In genomic region chr14:60977848-60978247, GRCh38 we compare ENCODE assay signal across 15 cellular contexts. TPM values are rescaled to one million over a fixed set of nuclear protein-coding genes. Genes with fewer than 3 reads are reported as not detected.
DNase-seq lines count a peak whose midpoint lies in the region; ATAC-seq and TF ChIP-seq lines count a peak whose summit lies in the region.
"Had no signal": no experiment of that assay in that cellular context is flagged by ENCODE, and none has a peak within 500 bp of the region (broad histone marks: within the 10 kb centered on the region; RNA-seq: fewer than 3 reads in every experiment).

No MANE protein-coding gene starts in this region.

- peak; percentile 5 for DNase-seq in NCI-H345 (lab: John Stamatoyannopoulos, UW)
- no peak for DNase-seq in NCI-H345 treated with DMSO at 0.1 percent for 48 hours (lab: John Stamatoyannopoulos, UW; ENCODE audit: unreplicated experiment)
- peak; percentile 32 for DNase-seq in NCI-H1092 treated with DMSO at 0.1 percent for 48 hours (lab: John Stamatoyannopoulos, UW)
- DNase-seq in T-helper 17 cell: no peak
- no peak for DNase-seq in naive thymus-derived CD4-positive, alpha-beta T cell
- DNase-seq in H4 (ENCODE audit: low spot score): no peak
- no peak for DNase-seq in activated T-helper 2 cell treated with anti-CD3 and anti-CD28 coated beads, Interferon-gamma antibody, Interleukin-2, Interleukin-4, amounts not matched to agents 10 μg/mL and 5 μg/mL and 100 μg/mL, durations not matched to agents 14 hours and 24 hours and 36 hours (ENCODE audit: low spot score)
- DNase-seq in GM20000 (ENCODE audit: low spot score): no peak
- DNase-seq: activated naive CD4-positive, alpha-beta T cell treated with anti-CD3 and anti-CD28 coated beads, Interleukin-2, amount 10 ng/mL, durations not matched to agents 7 days and 5 days; endodermal cell; GOT3; immature natural killer cell; NCI-H1417 treated with DMSO at 0.1 percent for 48 hours had no signal

- H3K9me3 ChIP-seq in T-helper 17 cell (ENCODE audit: control insufficient read depth, low read length, poor library complexity, severe bottlenecking): no peaks in the 10 kb centered on the region
- no peaks in the 10 kb centered on the region for H3K9me3 ChIP-seq in naive thymus-derived CD4-positive, alpha-beta T cell (ENCODE audit: control insufficient read depth in 2 of 3, low read length in 3 of 3)

- H3K36me3 Mint-ChIP-seq in T-helper 17 cell (ENCODE audit: low read depth): no peaks in the 10 kb centered on the region
- H3K36me3 Mint-ChIP-seq in naive thymus-derived CD4-positive, alpha-beta T cell: peaks cover 3 to 15% (median 10%) of the 10 kb centered on the region in 5 donors
- H3K36me3 Mint-ChIP-seq in activated T-helper 2 cell treated with anti-CD3 and anti-CD28 coated beads, Interferon-gamma antibody, Interleukin-2, Interleukin-4, amounts not matched to agents 10 μg/mL and 5 μg/mL and 100 μg/mL, durations not matched to agents 14 hours and 24 hours and 36 hours (ENCODE audit: low read depth): peaks cover 35% of the 10 kb centered on the region

- TF ChIP-seq CTCF in GM20000 (IDR thresholded peaks at IDR 0.05; ENCODE audit: extremely low read depth, missing control alignments): no peak

- peaks cover 0 to 8% (median 0%) of the 10 kb centered on the region in 3 experiments for H3K36me3 ChIP-seq in naive thymus-derived CD4-positive, alpha-beta T cell (ENCODE audit: control insufficient read depth in 2 of 3, insufficient read depth in 3 of 3, low read length in 3 of 3)

- CTCF ChIA-PET in naive thymus-derived CD4-positive, alpha-beta T cell (lab: Charles Lee): no interaction called here

- H3K27ac Mint-ChIP-seq in T-helper 17 cell: peak overlapping the region; percentile 14
- H3K27ac Mint-ChIP-seq in naive thymus-derived CD4-positive, alpha-beta T cell: peak overlapping the region in 2 of 9 donors; percentile 4 to 26
- no peak overlapping the region for H3K27ac Mint-ChIP-seq in activated T-helper 2 cell treated with anti-CD3 and anti-CD28 coated beads, Interferon-gamma antibody, Interleukin-2, Interleukin-4, amounts not matched to agents 10 μg/mL and 5 μg/mL and 100 μg/mL, durations not matched to agents 14 hours and 24 hours and 36 hours
- H3K27ac Mint-ChIP-seq: activated naive CD4-positive, alpha-beta T cell treated with anti-CD3 and anti-CD28 coated beads, Interleukin-2, amount 10 ng/mL, durations not matched to agents 7 days and 5 days; endodermal cell had no signal

- ATAC-seq in T-helper 17 cell: no peak
- ATAC-seq in naive thymus-derived CD4-positive, alpha-beta T cell: no peak

- POLR2A ChIA-PET in naive thymus-derived CD4-positive, alpha-beta T cell (lab: Charles Lee): interaction anchor here (1.7 kb wide), 1 partner anchor 303 kb away, joined by 3 read pairs; the partner anchor contains the start of gene TMEM30B

- peak overlapping the region; percentile 88 for H3K27ac ChIP-seq in naive thymus-derived CD4-positive, alpha-beta T cell (ENCODE audit: low read depth, low read length)
- H3K27ac ChIP-seq: cardiac muscle cell, parathyroid adenoma had no signal

- peaks cover 11 to 14% of the 10 kb centered on the region in 2 donors for H3K4me1 ChIP-seq in naive thymus-derived CD4-positive, alpha-beta T cell (ENCODE audit: control insufficient read depth in 2 of 2, insufficient read depth in 2 of 2, low read length in 2 of 2)

- no peaks in the 10 kb centered on the region for H3K27me3 Mint-ChIP-seq in T-helper 17 cell
- no peaks in the 10 kb centered on the region for H3K27me3 Mint-ChIP-seq in naive thymus-derived CD4-positive, alpha-beta T cell
- no peaks in the 10 kb centered on the region for H3K27me3 Mint-ChIP-seq in activated T-helper 2 cell treated with anti-CD3 and anti-CD28 coated beads, Interferon-gamma antibody, Interleukin-2, Interleukin-4, amounts not matched to agents 10 μg/mL and 5 μg/mL and 100 μg/mL, durations not matched to agents 14 hours and 24 hours and 36 hours (ENCODE audit: low read depth)
- H3K27me3 Mint-ChIP-seq: activated naive CD4-positive, alpha-beta T cell treated with anti-CD3 and anti-CD28 coated beads, Interleukin-2, amount 10 ng/mL, durations not matched to agents 7 days and 5 days had no signal

- H3K4me3 ChIP-seq in naive thymus-derived CD4-positive, alpha-beta T cell (ENCODE audit: low read length): no peak overlapping the region
- H3K4me3 ChIP-seq: cardiac muscle cell had no signal

- peaks cover 9% of the 10 kb centered on the region for H3K4me1 Mint-ChIP-seq in T-helper 17 cell
- H3K4me1 Mint-ChIP-seq in naive thymus-derived CD4-positive, alpha-beta T cell: peaks cover 6 to 29% (median 16%) of the 10 kb centered on the region in 7 donors
- H3K4me1 Mint-ChIP-seq in activated T-helper 2 cell treated with anti-CD3 and anti-CD28 coated beads, Interferon-gamma antibody, Interleukin-2, Interleukin-4, amounts not matched to agents 10 μg/mL and 5 μg/mL and 100 μg/mL, durations not matched to agents 14 hours and 24 hours and 36 hours (ENCODE audit: low read depth): peaks cover 26% of the 10 kb centered on the region

- no peaks in the 10 kb centered on the region for H3K27me3 ChIP-seq in naive thymus-derived CD4-positive, alpha-beta T cell (ENCODE audit: control insufficient read depth in 2 of 2, insufficient read depth in 2 of 2, low read length in 2 of 2)
- H3K27me3 ChIP-seq: cardiac muscle cell had no signal

- intact Hi-C loops in naive thymus-derived CD4-positive, alpha-beta T cell (cut with micrococcal nuclease): no loop called here
- intact Hi-C loops in activated T-helper 2 cell treated with anti-CD3 and anti-CD28 coated beads, Interferon-gamma antibody, Interleukin-2, Interleukin-4, amounts not matched to agents 10 μg/mL and 5 μg/mL and 100 μg/mL, durations not matched to agents 14 hours and 24 hours and 36 hours (cut with micrococcal nuclease): no loop called here

- no peak overlapping the region for H3K4me3 Mint-ChIP-seq in T-helper 17 cell
- H3K4me3 Mint-ChIP-seq in naive thymus-derived CD4-positive, alpha-beta T cell: no peak overlapping the region
- no peak overlapping the region for H3K4me3 Mint-ChIP-seq in activated T-helper 2 cell treated with anti-CD3 and anti-CD28 coated beads, Interferon-gamma antibody, Interleukin-2, Interleukin-4, amounts not matched to agents 10 μg/mL and 5 μg/mL and 100 μg/mL, durations not matched to agents 14 hours and 24 hours and 36 hours (ENCODE audit: low read depth)
- H3K4me3 Mint-ChIP-seq: activated naive CD4-positive, alpha-beta T cell treated with anti-CD3 and anti-CD28 coated beads, Interleukin-2, amount 10 ng/mL, durations not matched to agents 7 days and 5 days; endodermal cell; immature natural killer cell had no signal

- no peaks in the 10 kb centered on the region for H3K9me3 Mint-ChIP-seq in naive thymus-derived CD4-positive, alpha-beta T cell
- H3K9me3 Mint-ChIP-seq in activated T-helper 2 cell treated with anti-CD3 and anti-CD28 coated beads, Interferon-gamma antibody, Interleukin-2, Interleukin-4, amounts not matched to agents 10 μg/mL and 5 μg/mL and 100 μg/mL, durations not matched to agents 14 hours and 24 hours and 36 hours: no peaks in the 10 kb centered on the region
- H3K9me3 Mint-ChIP-seq: activated naive CD4-positive, alpha-beta T cell treated with anti-CD3 and anti-CD28 coated beads, Interleukin-2, amount 10 ng/mL, durations not matched to agents 7 days and 5 days; endodermal cell; immature natural killer cell had no signal

RNA-seq across cellular contexts. Expression of gene TRMT5, which starts 3.0 kb away (rescaled TPM):
- total RNA-seq in T-helper 17 cell: 1 to 10 TPM; 2.8 to 3.6 TPM
- total RNA-seq in naive thymus-derived CD4-positive, alpha-beta T cell: 10 to 100 TPM in 1 of 5 experiments, 1 to 10 TPM in 4; 1.9 to 10.6 (median 6.5) TPM
- 1 to 10 TPM; 4.6 to 4.7 TPM for polyA plus RNA-seq in naive thymus-derived CD4-positive, alpha-beta T cell
- 18.6 and 29.4 TPM in 2 replicates for total RNA-seq in H4 (2014; rRNA removed; shearing (Covaris generic))
- total RNA-seq in activated T-helper 2 cell treated with anti-CD3 and anti-CD28 coated beads, Interferon-gamma antibody, Interleukin-2, Interleukin-4, amounts not matched to agents 10 μg/mL and 5 μg/mL and 100 μg/mL, durations not matched to agents 14 hours and 24 hours and 36 hours: 14.1 and 15.5 TPM in 2 replicates

RNA-seq across cellular contexts. Expression of gene SLC38A6, which starts 3.2 kb away (rescaled TPM):
- total RNA-seq in T-helper 17 cell: 10 to 100 TPM; 10.4 to 15.8 TPM
- total RNA-seq in naive thymus-derived CD4-positive, alpha-beta T cell: 10 to 100 TPM in 4 of 5 experiments, 1 to 10 TPM in 1; 8.9 to 21.9 (median 15.8) TPM
- polyA plus RNA-seq in naive thymus-derived CD4-positive, alpha-beta T cell: 1 to 10 TPM; 5.8 to 6.3 TPM
- total RNA-seq in H4 (2014; rRNA removed; shearing (Covaris generic)): 43.7 and 45.2 TPM in 2 replicates
- 4.6 and 5.2 TPM in 2 replicates for total RNA-seq in activated T-helper 2 cell treated with anti-CD3 and anti-CD28 coated beads, Interferon-gamma antibody, Interleukin-2, Interleukin-4, amounts not matched to agents 10 μg/mL and 5 μg/mL and 100 μg/mL, durations not matched to agents 14 hours and 24 hours and 36 hours

Comparison
In these comparisons a context has a peak if more than half of its experiments do, and no peak if none do; other contexts are left out.
1. DNase-seq: peak in NCI-H345 (single experiment) and NCI-H1092 treated with DMSO at 0.1 percent for 48 hours (single experiment); none in NCI-H345 treated with DMSO at 0.1 percent for 48 hours (single experiment), T-helper 17 cell (0 of 3), naive thymus-derived CD4-positive, alpha-beta T cell (0 of 9), H4 (single experiment), activated T-helper 2 cell treated with anti-CD3 and anti-CD28 coated beads, Interferon-gamma antibody, Interleukin-2, Interleukin-4, amounts not matched to agents 10 μg/mL and 5 μg/mL and 100 μg/mL, durations not matched to agents 14 hours and 24 hours and 36 hours (single experiment) and GM20000 (single experiment).